In genomic region chr7:110973566-110973965, GRCh38 we compare ENCODE assay signal across 36 cellular contexts.
"Had no signal": no experiment of that assay in that cellular context is flagged by ENCODE, and none has a peak within 500 bp of the region (broad histone marks: within the 10 kb centered on the region; RNA-seq: fewer than 3 reads in every experiment).

No MANE protein-coding gene starts in this region.

- H3K4me3 Mint-ChIP-seq: activated CD4-positive, alpha-beta memory T cell treated with anti-CD3 and anti-CD28 coated beads, Interleukin-2, amount 10 ng/mL, durations not matched to agents 7 days and 5 days; activated CD4-positive, alpha-beta T cell treated with anti-CD3 and anti-CD28 coated beads for 36 hours; activated CD4-positive, alpha-beta T cell treated with anti-CD3 and anti-CD28 coated beads, Interleukin-2, amount 10 ng/mL, durations not matched to agents 7 days and 5 days; activated CD8-positive, alpha-beta memory T cell treated with anti-CD3 and anti-CD28 coated beads, Interleukin-2, amount 10 ng/mL, durations not matched to agents 7 days and 5 days; activated CD8-positive, alpha-beta T cell treated with anti-CD3 and anti-CD28 coated beads, Interleukin-2, amount 10 ng/mL, durations not matched to agents 7 days and 5 days; activated naive CD4-positive, alpha-beta T cell treated with anti-CD3 and anti-CD28 coated beads for 36 hours; activated naive CD8-positive, alpha-beta T cell treated with anti-CD3 and anti-CD28 coated beads for 36 hours; activated T-cell treated with anti-CD3 and anti-CD28 coated beads, Interleukin-2, amount 50 U/mL, for 24 hours; T-helper 2 cell treated with Interferon-gamma antibody and Interleukin-4, amounts not matched to agents 5 μg/mL and 100 μg/mL, for 36 hours; WTC11 had no signal

- H3K36me3 ChIP-seq: adrenal gland, brain microvascular endothelial cell, breast epithelium, WERI-Rb-1 had no signal

- H3K9me3 ChIP-seq: body of pancreas, breast epithelium had no signal

- H3K27me3 Mint-ChIP-seq: activated CD4-positive, alpha-beta memory T cell treated with anti-CD3 and anti-CD28 coated beads, Interleukin-2, amount 10 ng/mL, durations not matched to agents 7 days and 5 days; activated CD4-positive, alpha-beta T cell treated with anti-CD3 and anti-CD28 coated beads, Interleukin-2, amount 10 ng/mL, durations not matched to agents 7 days and 5 days; activated CD8-positive, alpha-beta memory T cell treated with anti-CD3 and anti-CD28 coated beads, Interleukin-2, amount 10 ng/mL, durations not matched to agents 7 days and 5 days; activated naive CD8-positive, alpha-beta T cell treated with anti-CD3 and anti-CD28 coated beads for 36 hours; activated T-cell treated with anti-CD3 and anti-CD28 coated beads, Interleukin-2, amount 50 U/mL, for 24 hours had no signal

- H3K27me3 ChIP-seq: adrenal gland, body of pancreas, brain microvascular endothelial cell, breast epithelium had no signal

- H3K27ac ChIP-seq: adrenal gland, body of pancreas, brain microvascular endothelial cell, breast epithelium, WERI-Rb-1 had no signal

- H3K27ac Mint-ChIP-seq: activated CD4-positive, alpha-beta memory T cell treated with anti-CD3 and anti-CD28 coated beads, Interleukin-2, amount 10 ng/mL, durations not matched to agents 7 days and 5 days; activated CD4-positive, alpha-beta T cell treated with anti-CD3 and anti-CD28 coated beads for 36 hours; activated CD4-positive, alpha-beta T cell treated with anti-CD3 and anti-CD28 coated beads, Interleukin-2, amount 10 ng/mL, durations not matched to agents 7 days and 5 days; activated CD8-positive, alpha-beta memory T cell treated with anti-CD3 and anti-CD28 coated beads, Interleukin-2, amount 10 ng/mL, durations not matched to agents 7 days and 5 days; activated CD8-positive, alpha-beta T cell treated with anti-CD3 and anti-CD28 coated beads, Interleukin-2, amount 10 ng/mL, durations not matched to agents 7 days and 5 days; activated naive CD4-positive, alpha-beta T cell treated with anti-CD3 and anti-CD28 coated beads for 36 hours; activated naive CD4-positive, alpha-beta T cell treated with anti-CD3 and anti-CD28 coated beads, Interleukin-2, amount 50 U/mL, for 72 hours; activated naive CD8-positive, alpha-beta T cell treated with anti-CD3 and anti-CD28 coated beads for 36 hours; activated T-cell treated with anti-CD3 and anti-CD28 coated beads, Interleukin-2, amount 50 U/mL, for 24 hours; activated T-helper 2 cell treated with anti-CD3 and anti-CD28 coated beads, Interferon-gamma antibody, Interleukin-2, Interleukin-4, amounts not matched to agents 10 μg/mL and 5 μg/mL and 100 μg/mL, durations not matched to agents 14 hours and 24 hours and 36 hours; T-helper 2 cell treated with Interferon-gamma antibody and Interleukin-4, amounts not matched to agents 5 μg/mL and 100 μg/mL, for 36 hours; WTC11 had no signal

- ATAC-seq: activated CD4-positive, alpha-beta T cell treated with anti-CD3 and anti-CD28 coated beads for 36 hours; activated CD4-positive, CD25-positive, alpha-beta regulatory T cell treated with anti-CD3 and anti-CD28 coated beads, Interleukin-2, amount 50 U/mL, for 24 hours; activated CD8-positive, alpha-beta memory T cell treated with anti-CD3 and anti-CD28 coated beads, Interleukin-2, amount 10 ng/mL, durations not matched to agents 7 days and 5 days; activated CD8-positive, alpha-beta T cell treated with anti-CD3 and anti-CD28 coated beads, Interleukin-2, amount 10 ng/mL, durations not matched to agents 7 days and 5 days; activated naive CD4-positive, alpha-beta T cell treated with anti-CD3 and anti-CD28 coated beads, Interleukin-2, amount 50 U/mL, for 72 hours; body of pancreas; WTC11 had no signal

- DNase-seq: activated CD4-positive, alpha-beta memory T cell treated with anti-CD3 and anti-CD28 coated beads, Interleukin-2, amount 10 ng/mL, durations not matched to agents 7 days and 5 days; activated CD4-positive, alpha-beta T cell treated with anti-CD3 and anti-CD28 coated beads for 1 hour; activated CD4-positive, alpha-beta T cell treated with anti-CD3 and anti-CD28 coated beads for 36 hours; activated CD4-positive, alpha-beta T cell treated with anti-CD3 and anti-CD28 coated beads for 48 hours; activated CD4-positive, alpha-beta T cell treated with anti-CD3 and anti-CD28 coated beads, Interleukin-2, amount 10 ng/mL, durations not matched to agents 7 days and 5 days; activated CD4-positive, alpha-beta T cell treated with anti-CD3 and anti-CD28 coated beads, Interleukin-2, amount 50 U/mL, for 48 hours; activated CD4-positive, CD25-positive, alpha-beta regulatory T cell; activated CD8-positive, alpha-beta memory T cell treated with anti-CD3 and anti-CD28 coated beads for 24 hours; activated CD8-positive, alpha-beta memory T cell treated with anti-CD3 and anti-CD28 coated beads, Interleukin-2, amount 10 ng/mL, durations not matched to agents 7 days and 5 days; activated CD8-positive, alpha-beta memory T cell treated with anti-CD3 and anti-CD28 coated beads, Interleukin-2, amount 50 U/mL, for 48 hours; activated CD8-positive, alpha-beta T cell treated with anti-CD3 and anti-CD28 coated beads, Interleukin-2, amount 10 ng/mL, durations not matched to agents 7 days and 5 days; activated effector memory CD4-positive, alpha-beta T cell treated with Interleukin-2 at 50 U/mL for 16 hours; activated gamma-delta T cell; activated naive CD4-positive, alpha-beta T cell; activated naive CD4-positive, alpha-beta T cell treated with anti-CD3 and anti-CD28 coated beads for 36 hours; activated naive CD4-positive, alpha-beta T cell treated with anti-CD3 and anti-CD28 coated beads, Interleukin-2, amount 50 U/mL, for 16 hours; activated naive CD8-positive, alpha-beta T cell treated with anti-CD3 and anti-CD28 coated beads for 36 hours; activated T-cell treated with anti-CD3 and anti-CD28 coated beads, Interleukin-2, amount 50 U/mL, for 24 hours; activated T-cell treated with anti-CD3 and anti-CD28 coated beads, Interleukin-2, amount 50 U/mL, for 48 hours; adrenal gland; amniotic stem cell; aorta; body of pancreas; brain microvascular endothelial cell; central memory CD4-positive, alpha-beta T cell; T-helper 2 cell; T-helper 9 cell; WERI-Rb-1 had no signal

- H3K4me3 ChIP-seq: adrenal gland, body of pancreas, breast epithelium had no signal

- H3K4me1 ChIP-seq: adrenal gland, body of pancreas, breast epithelium had no signal

- H3K9me3 Mint-ChIP-seq: activated CD4-positive, alpha-beta memory T cell treated with anti-CD3 and anti-CD28 coated beads, Interleukin-2, amount 10 ng/mL, durations not matched to agents 7 days and 5 days; activated naive CD4-positive, alpha-beta T cell treated with anti-CD3 and anti-CD28 coated beads for 36 hours; activated T-cell treated with anti-CD3 and anti-CD28 coated beads, Interleukin-2, amount 50 U/mL, for 24 hours; WTC11 had no signal

- H3K36me3 Mint-ChIP-seq: activated naive CD4-positive, alpha-beta T cell treated with anti-CD3 and anti-CD28 coated beads, Interleukin-2, amount 50 U/mL, for 72 hours; WTC11 had no signal

- FAIRE-seq: astrocyte, colon had no signal
